In genomic region chrX:118115948-118116307, GRCh38 we compare ENCODE assay signal across 8 cellular contexts. TPM values are rescaled to one million over a fixed set of nuclear protein-coding genes. Genes with fewer than 3 reads are reported as not detected.
DNase-seq lines count a peak whose midpoint lies in the region; ATAC-seq lines count a peak whose summit lies in the region.

No MANE protein-coding gene starts in this region.

- peak overlapping the region; percentile 53 for H3K4me3 ChIP-seq in iPS-11a (ENCODE audit: low read depth, low read length)

- peak; percentile 1 for ATAC-seq in HG02885 (IDR thresholded peaks at IDR 0.05; ENCODE audit: poor library complexity, unreplicated experiment)
- no peak for ATAC-seq in stimulated activated memory B cell treated with anti-CD40 and anti-IgM and Interleukin-4, amounts not matched to agents 10 μg/mL and 1 μg/mL and 100 μg/mL, for 72 hours
- no peak for ATAC-seq in GM18498 (IDR thresholded peaks at IDR 0.05; ENCODE audit: unreplicated experiment)
- ATAC-seq in HG03565 (IDR thresholded peaks at IDR 0.05; ENCODE audit: unreplicated experiment) = no peak

- DNase-seq in activated naive CD8-positive, alpha-beta T cell treated with anti-CD3 and anti-CD28 coated beads for 36 hours = no peak
- DNase-seq in NCI-H1092 (lab: John Stamatoyannopoulos, UW) (no peak), GDM1 (lab: John Stamatoyannopoulos, UW) (no peak)

- peaks cover 3% of the 10 kb centered on the region for H3K27me3 Mint-ChIP-seq in activated naive CD8-positive, alpha-beta T cell treated with anti-CD3 and anti-CD28 coated beads for 36 hours
- peaks cover 13% of the 10 kb centered on the region for H3K27me3 Mint-ChIP-seq in stimulated activated memory B cell treated with anti-CD40 and anti-IgM and Interleukin-4, amounts not matched to agents 10 μg/mL and 1 μg/mL and 100 μg/mL, for 72 hours

- H3K4me3 Mint-ChIP-seq in activated naive CD8-positive, alpha-beta T cell treated with anti-CD3 and anti-CD28 coated beads for 36 hours = peak overlapping the region; percentile 79
- peak overlapping the region; percentile 72 for H3K4me3 Mint-ChIP-seq in stimulated activated memory B cell treated with anti-CD40 and anti-IgM and Interleukin-4, amounts not matched to agents 10 μg/mL and 1 μg/mL and 100 μg/mL, for 72 hours

- H3K27ac Mint-ChIP-seq in activated naive CD8-positive, alpha-beta T cell treated with anti-CD3 and anti-CD28 coated beads for 36 hours = peak overlapping the region; percentile 68
- peak overlapping the region; percentile 43 for H3K27ac Mint-ChIP-seq in stimulated activated memory B cell treated with anti-CD40 and anti-IgM and Interleukin-4, amounts not matched to agents 10 μg/mL and 1 μg/mL and 100 μg/mL, for 72 hours

- H3K9me3 Mint-ChIP-seq in activated naive CD8-positive, alpha-beta T cell treated with anti-CD3 and anti-CD28 coated beads for 36 hours = no peaks in the 10 kb centered on the region
- H3K9me3 Mint-ChIP-seq in stimulated activated memory B cell treated with anti-CD40 and anti-IgM and Interleukin-4, amounts not matched to agents 10 μg/mL and 1 μg/mL and 100 μg/mL, for 72 hours = no peaks in the 10 kb centered on the region

- no peaks in the 10 kb centered on the region for H3K36me3 Mint-ChIP-seq in activated naive CD8-positive, alpha-beta T cell treated with anti-CD3 and anti-CD28 coated beads for 36 hours
- H3K36me3 Mint-ChIP-seq in stimulated activated memory B cell treated with anti-CD40 and anti-IgM and Interleukin-4, amounts not matched to agents 10 μg/mL and 1 μg/mL and 100 μg/mL, for 72 hours = no peaks in the 10 kb centered on the region

- peaks cover 7% of the 10 kb centered on the region for H3K4me1 Mint-ChIP-seq in activated naive CD8-positive, alpha-beta T cell treated with anti-CD3 and anti-CD28 coated beads for 36 hours
- H3K4me1 Mint-ChIP-seq in stimulated activated memory B cell treated with anti-CD40 and anti-IgM and Interleukin-4, amounts not matched to agents 10 μg/mL and 1 μg/mL and 100 μg/mL, for 72 hours = peaks cover 18% of the 10 kb centered on the region

RNA-seq across cellular contexts. Expression of gene KLHL13, which starts 0.7 kb away (rescaled TPM):
- total RNA-seq in activated naive CD8-positive, alpha-beta T cell treated with anti-CD3 and anti-CD28 coated beads for 36 hours = 1 to 10 TPM; 2.2 to 5.1 TPM
